In genomic region chr4:169024762-169025161, GRCh38 we compare ENCODE assay signal across 9 cellular contexts. TPM values are rescaled to one million over a fixed set of nuclear protein-coding genes. Genes with fewer than 3 reads are reported as not detected.
DNase-seq lines count a peak whose midpoint lies in the region; ATAC-seq and TF ChIP-seq lines count a peak whose summit lies in the region.
"Had no signal": no experiment of that assay in that cellular context is flagged by ENCODE, and none has a peak within 500 bp of the region (broad histone marks: within the 10 kb centered on the region; RNA-seq: fewer than 3 reads in every experiment).

No MANE protein-coding gene starts in this region.

- H3K4me1 ChIP-seq in HCT116 (ENCODE audit: control insufficient read depth in 1 of 2, insufficient read depth in 2 of 2, low read length in 2 of 2) (peaks cover 2 to 9% of the 10 kb centered on the region in 2 experiments; a peak in 3 of 4 replicates), MM.1S (ENCODE audit: low read length) (no peaks in the 10 kb centered on the region)

- H3K36me3 Mint-ChIP-seq in activated CD4-positive, alpha-beta T cell treated with anti-CD3 and anti-CD28 coated beads for 36 hours (ENCODE audit: low read depth): no peaks in the 10 kb centered on the region
- no peaks in the 10 kb centered on the region for H3K36me3 Mint-ChIP-seq in activated CD4-positive, alpha-beta T cell treated with anti-CD3 and anti-CD28 coated beads, Interleukin-2, amount 10 ng/mL, durations not matched to agents 24 days and 14 days (ENCODE audit: low read depth)

- CTCF ChIA-PET in activated CD4-positive, alpha-beta T cell treated with anti-CD3 and anti-CD28 coated beads for 36 hours (lab: Charles Lee): interaction anchor here (0.6 to 1.1 kb wide), 4 partner anchors 10 to 461 kb away, joined by 3 read pairs; no protein-coding TSS in a partner anchor
- CTCF ChIA-PET in HCT116 (lab: Charles Lee): interaction anchor here (1.1 to 3.4 kb wide), 4 partner anchors 12 to 461 kb away, joined by 3 to 15 read pairs (median 4); partner anchors contain the start of gene CBR4

- H3K9ac ChIP-seq in HCT116 (ENCODE audit: low read length) (no peak overlapping the region), MM.1S (ENCODE audit: low read length) (no peak overlapping the region)

- H4K20me1 ChIP-seq in HCT116 (ENCODE audit: insufficient read depth) (no peaks in the 10 kb centered on the region), MM.1S (ENCODE audit: insufficient read depth, low read length) (no peaks in the 10 kb centered on the region)

- no peak for TF ChIP-seq POLR2A in HCT116 (IDR thresholded peaks at IDR 0.05; ENCODE audit: borderline replicate concordance, extremely low read depth, insufficient read depth, insufficient read length)

- no peak for DNase-seq in activated CD4-positive, alpha-beta T cell treated with anti-CD3 and anti-CD28 coated beads for 36 hours
- DNase-seq in activated CD4-positive, alpha-beta T cell treated with anti-CD3 and anti-CD28 coated beads, Interleukin-2, amount 10 ng/mL, durations not matched to agents 24 days and 14 days: no peak
- DNase-seq in HCT116 (ENCODE audit: low read depth, low spot score) (peak; percentile 15), MM.1S (peak; percentile 46), astrocyte of the hippocampus (ENCODE audit: low read depth, low spot score) (peak; percentile 63), kidney epithelial cell (ENCODE audit: low read depth) (no peak), H7 (no peak), occipital lobe (lab: John Stamatoyannopoulos, UW) (no peak)

- H3K4me3 ChIP-seq in HCT116 (replicated peaks in 1 of 2; ENCODE audit: low read depth in 1 of 2, low read length in 2 of 2): no peak overlapping the region
- no peak overlapping the region for H3K4me3 ChIP-seq in MM.1S (ENCODE audit: low read length)
- no peak overlapping the region for H3K4me3 ChIP-seq in kidney epithelial cell (ENCODE audit: low read depth, low read length)
- H3K4me3 ChIP-seq in H7 (ENCODE audit: insufficient read depth, low read depth, low read length): no peak overlapping the region

- H3K4me3 Mint-ChIP-seq in activated CD4-positive, alpha-beta T cell treated with anti-CD3 and anti-CD28 coated beads for 36 hours: no peak overlapping the region
- no peak overlapping the region for H3K4me3 Mint-ChIP-seq in activated CD4-positive, alpha-beta T cell treated with anti-CD3 and anti-CD28 coated beads, Interleukin-2, amount 10 ng/mL, durations not matched to agents 24 days and 14 days
- H3K4me3 Mint-ChIP-seq: dendritic cell treated with granulocyte-macrophage colony-stimulating factor and Interleukin-4, amounts not matched to agents 40 ng/mL and 50 ng/mL, for 4 days had no signal

- H3K9me2 ChIP-seq in HCT116 (ENCODE audit: insufficient read depth) (no peaks in the 10 kb centered on the region), MM.1S (replicated peaks; ENCODE audit: insufficient read depth, low read length) (no peaks in the 10 kb centered on the region)

- H2AFZ ChIP-seq in HCT116 (ENCODE audit: low read depth, low read length, poor library complexity, severe bottlenecking) (peak overlapping the region; percentile 87), MM.1S (ENCODE audit: low read length) (no peak overlapping the region)

- no peaks in the 10 kb centered on the region for H3K36me3 ChIP-seq in HCT116 (ENCODE audit: control insufficient read depth in 1 of 2, insufficient read depth in 2 of 2, low read length in 2 of 2)
- no peaks in the 10 kb centered on the region for H3K36me3 ChIP-seq in MM.1S (replicated peaks; ENCODE audit: insufficient read depth, low read length)
- no peaks in the 10 kb centered on the region for H3K36me3 ChIP-seq in kidney epithelial cell (ENCODE audit: control insufficient read depth, insufficient read depth, low read length)
- no peaks in the 10 kb centered on the region for H3K36me3 ChIP-seq in H7 (replicated peaks; ENCODE audit: control insufficient read depth, insufficient read depth, low read length)

- intact Hi-C loops in activated CD4-positive, alpha-beta T cell treated with anti-CD3 and anti-CD28 coated beads for 36 hours (cut with DNase I, micrococcal nuclease): loop anchor here (1.0 to 5.0 kb wide), 2 partner anchors 462 to 543 kb away; no protein-coding TSS in a partner anchor
- intact Hi-C loops in activated CD4-positive, alpha-beta T cell treated with anti-CD3 and anti-CD28 coated beads, Interleukin-2, amount 10 ng/mL, durations not matched to agents 24 days and 14 days (cut with micrococcal nuclease): loop anchor here (2.0 kb wide), 1 partner anchor 462 kb away; no protein-coding TSS in a partner anchor
- intact Hi-C loops in HCT116 (cut with micrococcal nuclease): loop anchor here (1.0 to 5.0 kb wide), 3 partner anchors 288 to 542 kb away; no protein-coding TSS in a partner anchor

- H3K9me3 ChIP-seq in HCT116 (ENCODE audit: control insufficient read depth in 1 of 2, insufficient read depth in 1 of 2, low read depth in 1 of 2, low read length in 2 of 2) (no peaks in the 10 kb centered on the region), MM.1S (replicated peaks; ENCODE audit: insufficient read depth, low read length) (no peaks in the 10 kb centered on the region)

- H3K4me2 ChIP-seq in HCT116 (ENCODE audit: low read length) (no peak overlapping the region), MM.1S (ENCODE audit: low read depth, low read length) (no peak overlapping the region)

- H3K27ac Mint-ChIP-seq in activated CD4-positive, alpha-beta T cell treated with anti-CD3 and anti-CD28 coated beads for 36 hours: no peak overlapping the region
- no peak overlapping the region for H3K27ac Mint-ChIP-seq in activated CD4-positive, alpha-beta T cell treated with anti-CD3 and anti-CD28 coated beads, Interleukin-2, amount 10 ng/mL, durations not matched to agents 24 days and 14 days
- H3K27ac Mint-ChIP-seq: dendritic cell treated with granulocyte-macrophage colony-stimulating factor and Interleukin-4, amounts not matched to agents 40 ng/mL and 50 ng/mL, for 4 days had no signal

- POLR2A ChIA-PET in activated CD4-positive, alpha-beta T cell treated with anti-CD3 and anti-CD28 coated beads for 36 hours (lab: Charles Lee): no interaction called here
- POLR2A ChIA-PET in HCT116 (lab: Charles Lee): interaction anchor here (1.5 kb wide), 1 partner anchor 15 kb away, joined by 7 read pairs; the partner anchor contains the start of gene CBR4

- TF ChIP-seq CTCF in HCT116 (IDR thresholded peaks at IDR 0.05 in 2 of 3, conservative IDR thresholded peaks at IDR 0.05 in 1 of 3; ENCODE audit: borderline replicate concordance in 1 of 3, insufficient read depth in 1 of 3, low read depth in 2 of 3, low read length in 2 of 3) (peak; percentile 62 to 76 (median 63); a peak in 5 of 6 replicates), MM.1S (IDR thresholded peaks at IDR 0.05; ENCODE audit: low read length) (peak; percentile 57), kidney epithelial cell (IDR thresholded peaks at IDR 0.05; ENCODE audit: insufficient read depth, low read length, poor library complexity, severe bottlenecking) (peak; percentile 57)

- BruUV-seq in HCT116 (replicated peaks; lab: Mats Ljungman, UMichigan): no TSS peak

- H3K27ac ChIP-seq in HCT116 (ENCODE audit: low read depth, low read length): no peak overlapping the region
- H3K27ac ChIP-seq in MM.1S (ENCODE audit: low read length): no peak overlapping the region

- H3K27me3 Mint-ChIP-seq in activated CD4-positive, alpha-beta T cell treated with anti-CD3 and anti-CD28 coated beads for 36 hours: peaks cover 16% of the 10 kb centered on the region
- H3K27me3 Mint-ChIP-seq in activated CD4-positive, alpha-beta T cell treated with anti-CD3 and anti-CD28 coated beads, Interleukin-2, amount 10 ng/mL, durations not matched to agents 24 days and 14 days: peaks cover 8% of the 10 kb centered on the region
- H3K27me3 Mint-ChIP-seq: dendritic cell treated with granulocyte-macrophage colony-stimulating factor and Interleukin-4, amounts not matched to agents 40 ng/mL and 50 ng/mL, for 4 days had no signal

- peak; percentile 44 for ATAC-seq in activated CD4-positive, alpha-beta T cell treated with anti-CD3 and anti-CD28 coated beads for 36 hours
- peak; percentile 93 for ATAC-seq in HCT116

- no peaks in the 10 kb centered on the region for H3K4me1 Mint-ChIP-seq in activated CD4-positive, alpha-beta T cell treated with anti-CD3 and anti-CD28 coated beads for 36 hours
- H3K4me1 Mint-ChIP-seq in activated CD4-positive, alpha-beta T cell treated with anti-CD3 and anti-CD28 coated beads, Interleukin-2, amount 10 ng/mL, durations not matched to agents 24 days and 14 days: no peaks in the 10 kb centered on the region

- RAD21 ChIA-PET in HCT116 (lab: Charles Lee; ENCODE audit: low non-redundant PET in 1 of 2, low total read pairs in 2 of 2, uncharacterized antibody in 2 of 2, unreplicated experiment in 2 of 2): no interaction called here

- peak; percentile 94 for TF ChIP-seq RAD21 in HCT116 (IDR thresholded peaks at IDR 0.05; ENCODE audit: low read depth)

- H3K79me2 ChIP-seq in HCT116 (ENCODE audit: insufficient read depth, low read length) (no peaks in the 10 kb centered on the region), MM.1S (ENCODE audit: low read length) (no peaks in the 10 kb centered on the region)

- H3F3A ChIP-seq in MM.1S (ENCODE audit: insufficient read depth, low read length): no peaks in the 10 kb centered on the region

- no peaks in the 10 kb centered on the region for H3K27me3 ChIP-seq in HCT116 (ENCODE audit: insufficient read depth, low read length)
- H3K27me3 ChIP-seq in MM.1S (replicated peaks; ENCODE audit: insufficient read depth, low read length): no peaks in the 10 kb centered on the region
- H3K27me3 ChIP-seq in kidney epithelial cell (ENCODE audit: control insufficient read depth, insufficient read depth, low read length): no peaks in the 10 kb centered on the region
- no peaks in the 10 kb centered on the region for H3K27me3 ChIP-seq in H7 (ENCODE audit: control insufficient read depth, insufficient read depth, low read length)

- H3K9me3 Mint-ChIP-seq in activated CD4-positive, alpha-beta T cell treated with anti-CD3 and anti-CD28 coated beads for 36 hours (ENCODE audit: low read depth): no peaks in the 10 kb centered on the region
- H3K9me3 Mint-ChIP-seq in activated CD4-positive, alpha-beta T cell treated with anti-CD3 and anti-CD28 coated beads, Interleukin-2, amount 10 ng/mL, durations not matched to agents 24 days and 14 days: no peaks in the 10 kb centered on the region
- H3K9me3 Mint-ChIP-seq: dendritic cell treated with granulocyte-macrophage colony-stimulating factor and Interleukin-4, amounts not matched to agents 40 ng/mL and 50 ng/mL, for 4 days had no signal

TF ChIP-seq in HCT116, 20 proteins besides CTCF, POLR2A, EP300 and RAD21 (continues in another document):
- TF ChIP-seq YY1 (IDR thresholded peaks at IDR 0.05; ENCODE audit: extremely low read depth, insufficient replicate concordance, low read depth, low read length) (no peak), JUND (IDR thresholded peaks at IDR 0.05) (no peak)

RNA-seq across cellular contexts. Expression of gene CBR4, which starts 14.7 kb away (rescaled TPM):
- total RNA-seq in activated CD4-positive, alpha-beta T cell treated with anti-CD3 and anti-CD28 coated beads for 36 hours: 10 to 100 TPM; 14.4 to 23.7 TPM
- 20.6 and 22.8 TPM in 2 replicates for total RNA-seq in activated CD4-positive, alpha-beta T cell treated with anti-CD3 and anti-CD28 coated beads, Interleukin-2, amount 10 ng/mL, durations not matched to agents 24 days and 14 days
- total RNA-seq in HCT116 (2021; ENCODE audit: unreplicated experiment) (32.3 TPM), kidney epithelial cell (8.0 and 16.1 TPM in 2 replicates), occipital lobe (43.4 TPM)
- polyA plus RNA-seq in HCT116 (2012): 6.8 and 8.8 TPM in 2 replicates
- total RNA-seq in H7 (2014; rRNA removed; shearing (Covaris generic)): 16.8 and 27.1 TPM in 2 replicates

Comparison
In these comparisons a context has a peak if more than half of its experiments do, and no peak if none do; other contexts are left out.
1. DNase-seq: peak in HCT116 (single experiment), MM.1S (single experiment) and astrocyte of the hippocampus (single experiment); none in activated CD4-positive, alpha-beta T cell treated with anti-CD3 and anti-CD28 coated beads for 36 hours (single experiment), activated CD4-positive, alpha-beta T cell treated with anti-CD3 and anti-CD28 coated beads, Interleukin-2, amount 10 ng/mL, durations not matched to agents 24 days and 14 days (single experiment), kidney epithelial cell (single experiment), H7 (single experiment) and occipital lobe (single experiment).
2. Peak in every context shown above with its lines, with median percentiles within 50 percentile points of each other: CTCF ChIP-seq.